In genomic region chr15:40498891-40499290, GRCh38 we compare ENCODE assay signal across 20 cellular contexts. TPM values are rescaled to one million over a fixed set of nuclear protein-coding genes. Genes with fewer than 3 reads are reported as not detected.
DNase-seq lines count a peak whose midpoint lies in the region; ATAC-seq, FAIRE-seq and TF ChIP-seq lines count a peak whose summit lies in the region.
"Had no signal": no experiment of that assay in that cellular context is flagged by ENCODE, and none has a peak within 500 bp of the region (broad histone marks: within the 10 kb centered on the region; RNA-seq: fewer than 3 reads in every experiment).

No MANE protein-coding gene starts in this region.

- H3K9ac ChIP-seq in astrocyte (ENCODE audit: low read length) = no peak overlapping the region
- H3K9ac ChIP-seq in fibroblast of lung (ENCODE audit: insufficient read depth, low read length) = no peak overlapping the region

- FAIRE-seq in astrocyte (lab: Jason Lieb, UNC) = no peak
- FAIRE-seq: G401.6, GM12892, H1 had no signal

- no peaks in the 10 kb centered on the region for H3K9me3 ChIP-seq in astrocyte (ENCODE audit: insufficient read depth, low read depth, low read length)
- no peaks in the 10 kb centered on the region for H3K9me3 ChIP-seq in fibroblast of lung (ENCODE audit: control insufficient read depth, insufficient read depth, low read depth, low read length)
- H3K9me3 ChIP-seq: HAP-1 had no signal

- no peaks in the 10 kb centered on the region for H3K36me3 Mint-ChIP-seq in astrocyte (ENCODE audit: low read depth, unreplicated experiment)

- no peak overlapping the region for H3K27ac ChIP-seq in astrocyte (ENCODE audit: low read depth, low read length)
- no peak overlapping the region for H3K27ac ChIP-seq in fibroblast of lung (ENCODE audit: insufficient read depth, low read length)

- ATAC-seq in GM21529 (IDR thresholded peaks at IDR 0.05; ENCODE audit: unreplicated experiment) = no peak

- H2AFZ ChIP-seq in astrocyte (ENCODE audit: low read depth, low read length) = no peak overlapping the region
- no peak overlapping the region for H2AFZ ChIP-seq in fibroblast of lung (ENCODE audit: low read length)

- H3K4me2 ChIP-seq in astrocyte (ENCODE audit: low read length) (peak overlapping the region; percentile 46), fibroblast of lung (ENCODE audit: extremely low read depth, insufficient read depth, low read length) (peak overlapping the region; percentile 25)

- H3K27me3 Mint-ChIP-seq in astrocyte (ENCODE audit: low read depth, unreplicated experiment) = peaks cover 26% of the 10 kb centered on the region

- TF ChIP-seq CTCF in astrocyte (IDR thresholded peaks at IDR 0.05; ENCODE audit: insufficient read depth, low read depth, low read length) (no peak), fibroblast of lung (conservative IDR thresholded peaks at IDR 0.05 in 1 of 2, IDR thresholded peaks at IDR 0.05 in 1 of 2; ENCODE audit: low read depth in 1 of 2, low read length in 2 of 2) (no peak)

- H3K79me2 ChIP-seq in astrocyte (ENCODE audit: insufficient read depth, low read length) = no peaks in the 10 kb centered on the region
- no peaks in the 10 kb centered on the region for H3K79me2 ChIP-seq in fibroblast of lung (ENCODE audit: control insufficient read depth, insufficient read depth, low read length)

- H3K4me1 ChIP-seq in astrocyte (ENCODE audit: insufficient read depth, low read length) = peaks cover 18% of the 10 kb centered on the region
- H3K4me1 ChIP-seq in fibroblast of lung (ENCODE audit: control insufficient read depth, extremely low read depth, insufficient read depth, low read length) = peaks cover 2% of the 10 kb centered on the region

- H3K4me3 ChIP-seq in astrocyte (ENCODE audit: insufficient read depth, low read depth, low read length) (no peak overlapping the region), fibroblast of lung (replicated peaks in 1 of 4; ENCODE audit: control extremely low read depth in 1 of 4, insufficient read depth in 1 of 4, low read depth in 3 of 4, low read length in 4 of 4) (no peak overlapping the region)
- H3K4me3 ChIP-seq: HAP-1 had no signal

- H3K4me1 Mint-ChIP-seq in astrocyte (ENCODE audit: low read depth, unreplicated experiment) = peaks cover 3% of the 10 kb centered on the region
- H3K4me1 Mint-ChIP-seq: B cell had no signal

- H3K4me3 Mint-ChIP-seq in astrocyte (ENCODE audit: unreplicated experiment) = no peak overlapping the region
- H3K4me3 Mint-ChIP-seq: B cell; CD4-positive, alpha-beta T cell had no signal

- H3K36me3 ChIP-seq in astrocyte (ENCODE audit: insufficient read depth, low read length) (no peaks in the 10 kb centered on the region), fibroblast of lung (ENCODE audit: control insufficient read depth, insufficient read depth, low read length) (no peaks in the 10 kb centered on the region)
- H3K36me3 ChIP-seq: HAP-1 had no signal

- DNase-seq in A172 (ENCODE audit: low spot score) (peak; percentile 13), HT1080 (ENCODE audit: low read depth) (peak; percentile 62), astrocyte (ENCODE audit: low read depth) (no peak), fibroblast of lung (ENCODE audit: low read depth in 2 of 2) (peak in 1 of 2 donors; percentile 11), EL (no peak), NCI-H1092 treated with DMSO at 0.1 percent for 48 hours (lab: John Stamatoyannopoulos, UW) (no peak), AG08396 (ENCODE audit: low spot score) (no peak)
- DNase-seq: 8988T; ACHN; C1 segment of cervical spinal cord; Calu3; CD4-positive, alpha-beta T cell; DMS 273 treated with DMSO at 0.1 percent for 48 hours; KBM-7 had no signal

- H3K27me3 ChIP-seq in astrocyte (ENCODE audit: insufficient read depth, low read length) = peaks cover 32% of the 10 kb centered on the region
- H3K27me3 ChIP-seq in fibroblast of lung (ENCODE audit: control insufficient read depth, insufficient read depth, low read length) = peaks cover 14% of the 10 kb centered on the region

- no peaks in the 10 kb centered on the region for H4K20me1 ChIP-seq in astrocyte (ENCODE audit: insufficient read depth, low read length)
- H4K20me1 ChIP-seq in fibroblast of lung (ENCODE audit: control insufficient read depth, extremely low read depth, insufficient read depth, low read length) = no peaks in the 10 kb centered on the region

- peaks cover 3% of the 10 kb centered on the region for H3K9me3 Mint-ChIP-seq in astrocyte (ENCODE audit: unreplicated experiment)
- H3K9me3 Mint-ChIP-seq: CD4-positive, alpha-beta T cell had no signal

- no peak overlapping the region for H3K27ac Mint-ChIP-seq in astrocyte (ENCODE audit: unreplicated experiment)
- H3K27ac Mint-ChIP-seq: B cell; CD4-positive, alpha-beta T cell had no signal

RNA-seq across cellular contexts. Expression of gene CHST14, which starts 28.1 kb away (rescaled TPM):
- total RNA-seq in A172 (2014; rRNA removed; shearing (Covaris generic)) = 39.0 and 49.1 TPM in 2 replicates
- 19.1 and 30.5 TPM in 2 replicates for total RNA-seq in HT1080 (2014; rRNA removed; shearing (Covaris generic))
- polyA plus RNA-seq in HT1080 (2015; cell fraction: cytosol; rRNA removed) = 35.4 and 36.1 TPM in 2 replicates
- 31.6 and 35.0 TPM in 2 replicates for polyA plus RNA-seq in HT1080 (2015; cell fraction: nucleus; rRNA removed)
- total RNA-seq in astrocyte = 25.7 and 26.4 TPM in 2 replicates
- 6.7 and 7.4 TPM in 2 replicates for total RNA-seq in fibroblast of lung
- 18.1 and 18.8 TPM in 2 replicates for polyA plus RNA-seq in fibroblast of lung
- 29.5 and 30.1 TPM in 2 replicates for polyA plus RNA-seq in fibroblast of lung (2012)
- 24.2 and 28.1 TPM in 2 replicates for polyA minus RNA-seq in fibroblast of lung (ENCODE audit: low replicate concordance)

RNA-seq across cellular contexts. Expression of gene BAHD1, which starts 58.1 kb away (rescaled TPM):
- 11.2 and 14.0 TPM in 2 replicates for total RNA-seq in A172 (2014; rRNA removed; shearing (Covaris generic))
- 17.5 and 18.0 TPM in 2 replicates for total RNA-seq in HT1080 (2014; rRNA removed; shearing (Covaris generic))
- polyA plus RNA-seq in HT1080 (2015; cell fraction: cytosol; rRNA removed) = 13.5 and 13.9 TPM in 2 replicates
- 23.7 and 28.3 TPM in 2 replicates for polyA plus RNA-seq in HT1080 (2015; cell fraction: nucleus; rRNA removed)
- total RNA-seq in astrocyte = 30.4 and 32.2 TPM in 2 replicates
- 4.4 and 5.6 TPM in 2 replicates for total RNA-seq in fibroblast of lung
- polyA plus RNA-seq in fibroblast of lung = 3.3 and 4.7 TPM in 2 replicates
- polyA plus RNA-seq in fibroblast of lung (2012) = 7.9 and 10.5 TPM in 2 replicates
- 9.8 and 14.9 TPM in 2 replicates for polyA minus RNA-seq in fibroblast of lung (ENCODE audit: low replicate concordance)

Comparison
In these comparisons a context has a peak if more than half of its experiments do, and no peak if none do; other contexts are left out.
1. DNase-seq: peak in A172 (single experiment) and HT1080 (single experiment); none in astrocyte (single experiment), EL (single experiment), NCI-H1092 treated with DMSO at 0.1 percent for 48 hours (single experiment) and AG08396 (single experiment).